Comparison of ENCODE assay signal across 27 cellular contexts in genomic region chr16:64543401-64543800, GRCh38.
DNase-seq lines count a peak whose midpoint lies in the region; ATAC-seq and TF ChIP-seq lines count a peak whose summit lies in the region.
"Had no signal": no experiment of that assay in that cellular context is flagged by ENCODE, and none has a peak within 500 bp of the region (broad histone marks: within the 10 kb centered on the region; RNA-seq: fewer than 3 reads in every experiment).

No MANE protein-coding gene starts in this region.

- H3K9ac ChIP-seq in Karpas-422 (ENCODE audit: low read length), result no peak overlapping the region
- H3K9ac ChIP-seq: KMS-11 had no signal

- H3K27me3 Mint-ChIP-seq in type B pancreatic cell, result no peaks in the 10 kb centered on the region

- no peaks in the 10 kb centered on the region for H3K36me3 ChIP-seq in Karpas-422 (ENCODE audit: insufficient read depth, low read length)
- H3K36me3 ChIP-seq: HAP-1, Peyer's patch had no signal

- H4K20me1 ChIP-seq in Karpas-422 (ENCODE audit: insufficient read depth, low read depth, low read length), result no peaks in the 10 kb centered on the region

- no peaks in the 10 kb centered on the region for H3K9me2 ChIP-seq in Karpas-422 (replicated peaks; ENCODE audit: insufficient read depth, low read length)

- peak overlapping the region; percentile 29 for H3K4me2 ChIP-seq in Karpas-422 (ENCODE audit: low read depth, low read length, poor library complexity, severe bottlenecking)
- H3K4me2 ChIP-seq: KMS-11 had no signal

- no peak for ATAC-seq in HG03520 (IDR thresholded peaks at IDR 0.05; ENCODE audit: unreplicated experiment)
- ATAC-seq: CD8-positive, alpha-beta T cell had no signal

- no peaks in the 10 kb centered on the region for H3K9me3 ChIP-seq in Karpas-422 (ENCODE audit: low read length)
- H3K9me3 ChIP-seq: Caco-2, HAP-1, Peyer's patch had no signal

- no peak for TF ChIP-seq CTCF in type B pancreatic cell (conservative IDR thresholded peaks at IDR 0.05)

- H3K4me1 ChIP-seq in Karpas-422 (ENCODE audit: low read length), result peaks cover 17% of the 10 kb centered on the region
- H3K4me1 ChIP-seq: Caco-2, HAP-1, Peyer's patch had no signal

- H2AFZ ChIP-seq in Karpas-422 (ENCODE audit: low read length), result no peak overlapping the region

- H3K79me2 ChIP-seq in Karpas-422 (ENCODE audit: low read length), result no peaks in the 10 kb centered on the region

- no peaks in the 10 kb centered on the region for H3K27me3 ChIP-seq in Karpas-422 (ENCODE audit: low read length)
- H3K27me3 ChIP-seq: Peyer's patch had no signal

- peak; percentile 33 for DNase-seq in DMS 273 (lab: John Stamatoyannopoulos, UW; ENCODE audit: unreplicated experiment)
- DNase-seq in DMS 273 treated with DMSO at 0.1 percent for 48 hours (lab: John Stamatoyannopoulos, UW), result no peak
- peak; percentile 52 for DNase-seq in Karpas-422
- peak; percentile 76 for DNase-seq in RPMI8226
- DNase-seq in type B pancreatic cell (ENCODE audit: extremely low spot score, unreplicated experiment), result no peak
- no peak for DNase-seq in NOMO-1 (lab: John Stamatoyannopoulos, UW; ENCODE audit: unreplicated experiment in 2 of 2)
- no peak for DNase-seq in NK-92 treated with Interleukin-12 subunit alpha and Interleukin-12 subunit beta, amount 100 ng/mL, for 24 hours (lab: John Stamatoyannopoulos, UW)
- DNase-seq: AML-193; Caco-2; CD8-positive, alpha-beta T cell; DND-41; GOT3; IMR-90; MV-4-11; NCI-H1105 treated with DMSO at 0.1 percent for 48 hours; NCI-H2029; NCI-H446 treated with DMSO at 0.1 percent for 48 hours; NCI-H82; OCI-M1; Peyer's patch; SIG-M5 had no signal

- no peaks in the 10 kb centered on the region for H3K4me1 Mint-ChIP-seq in type B pancreatic cell (ENCODE audit: unreplicated experiment)

- no peak overlapping the region for H3K27ac ChIP-seq in Karpas-422 (ENCODE audit: low read length)
- H3K27ac ChIP-seq: 22Rv1, C4-2B, KMS-11, Peyer's patch, SK-N-MC had no signal

- no peak overlapping the region for H3K4me3 Mint-ChIP-seq in type B pancreatic cell
- H3K4me3 Mint-ChIP-seq: CD8-positive, alpha-beta T cell had no signal

- H3K27ac Mint-ChIP-seq in type B pancreatic cell, result no peak overlapping the region
- H3K27ac Mint-ChIP-seq: CD8-positive, alpha-beta T cell had no signal

- H3K4me3 ChIP-seq in Karpas-422 (ENCODE audit: low read length), result no peak overlapping the region
- H3K4me3 ChIP-seq: HAP-1, Peyer's patch, SK-N-MC had no signal

- no peaks in the 10 kb centered on the region for H3K36me3 Mint-ChIP-seq in type B pancreatic cell
- H3K36me3 Mint-ChIP-seq: CD8-positive, alpha-beta T cell had no signal

- H3K9me3 Mint-ChIP-seq in type B pancreatic cell, result peaks cover 11% of the 10 kb centered on the region

Comparison
In these comparisons a context has a peak if more than half of its experiments do, and no peak if none do; other contexts are left out.
1. DNase-seq: peak in DMS 273 (single experiment), Karpas-422 (single experiment) and RPMI8226 (single experiment); none in DMS 273 treated with DMSO at 0.1 percent for 48 hours (single experiment), type B pancreatic cell (single experiment), NOMO-1 (0 of 2) and NK-92 treated with Interleukin-12 subunit alpha and Interleukin-12 subunit beta, amount 100 ng/mL, for 24 hours (single experiment).